17 cellular contexts compared by ENCODE assay signal in the genomic region with DNA sequence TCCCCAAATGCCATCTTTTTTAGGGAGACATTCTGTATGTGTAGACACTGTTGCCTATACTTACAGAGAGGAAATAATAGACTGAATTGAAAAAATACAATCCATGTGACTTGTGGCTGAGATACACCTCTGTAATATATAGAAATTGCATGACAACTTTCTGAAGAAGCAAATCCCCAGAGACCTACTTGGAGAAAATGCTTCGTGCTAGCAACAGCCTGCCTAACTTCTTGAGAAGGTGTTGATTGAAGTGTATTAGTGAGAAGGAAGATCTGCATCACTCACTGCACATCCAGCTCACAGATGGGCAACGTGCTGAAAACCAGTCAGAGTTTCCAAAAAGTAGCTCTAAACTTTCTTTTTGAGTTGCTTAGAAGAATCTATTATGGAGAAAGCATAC.
"Had no signal": no experiment of that assay in that cellular context is flagged by ENCODE, and none has a peak within 500 bp of the region (broad histone marks: within the 10 kb centered on the region; RNA-seq: fewer than 3 reads in every experiment).

No MANE protein-coding gene starts in this region.

- DNase-seq: activated CD4-positive, alpha-beta T cell treated with anti-CD3 and anti-CD28 coated beads, Interleukin-2, amount 10 ng/mL, durations not matched to agents 7 days and 5 days; activated CD8-positive, alpha-beta memory T cell treated with anti-CD3 and anti-CD28 coated beads, Interleukin-2, amount 50 U/mL, for 48 hours; activated gamma-delta T cell; activated T-cell treated with anti-CD3 and anti-CD28 coated beads, Interleukin-2, amount 50 U/mL, for 72 hours; erythroblast; heart right ventricle; nephron progenitor cell; occipital lobe; right cardiac atrium; stimulated activated CD4-positive, alpha-beta T cell treated with anti-CD3 and anti-CD28 coated beads, Interleukin-15, amount 100 ng/mL, for 24 hours; stimulated activated CD4-positive, alpha-beta T cell treated with anti-CD3 and anti-CD28 coated beads, Interleukin-4, amount 100 ng/mL, for 1 hour; stimulated activated naive CD8-positive, alpha-beta T cell treated with anti-CD3 and anti-CD28 coated beads, Interleukin-15, Interleukin-2, amounts not matched to agents 100 U/mL and 50 U/mL, for 24 hours had no signal

- H3K36me3 ChIP-seq: prostate gland, suprapubic skin had no signal

- H3K27me3 ChIP-seq: gastroesophageal sphincter, heart right ventricle, suprapubic skin had no signal

- H3K4me3 ChIP-seq: gastroesophageal sphincter, heart right ventricle, prostate gland, skin epidermis, suprapubic skin had no signal

- ATAC-seq: activated naive CD4-positive, alpha-beta T cell treated with anti-CD3 and anti-CD28 coated beads, Interleukin-2, amount 50 U/mL, for 72 hours; activated T-cell treated with anti-CD3 and anti-CD28 coated beads, Interleukin-2, amount 50 U/mL, for 72 hours; gastroesophageal sphincter; heart right ventricle; right cardiac atrium; stimulated activated naive CD8-positive, alpha-beta T cell treated with anti-CD3 and anti-CD28 coated beads, Interleukin-15, Interleukin-2, amounts not matched to agents 100 U/mL and 50 U/mL, for 24 hours had no signal
